In genomic region chr2:98474979-98475632, GRCh38 we compare ENCODE assay signal across 13 cellular contexts. TPM values are rescaled to one million over a fixed set of nuclear protein-coding genes. Genes with fewer than 3 reads are reported as not detected.
DNase-seq lines count a peak whose midpoint lies in the region; ATAC-seq, FAIRE-seq and TF ChIP-seq lines count a peak whose summit lies in the region.
"Had no signal": no experiment of that assay in that cellular context is flagged by ENCODE, and none has a peak within 500 bp of the region (broad histone marks: within the 10 kb centered on the region; RNA-seq: fewer than 3 reads in every experiment).

No MANE protein-coding gene starts in this region.

- FAIRE-seq in kidney (lab: Jason Lieb, UNC), result no peak

- no peaks in the 10 kb centered on the region for H3K36me3 ChIP-seq in kidney (ENCODE audit: control insufficient read depth in 1 of 2, insufficient read depth in 2 of 2, low read length in 2 of 2)

- POLR2A ChIA-PET in CD4-positive, alpha-beta T cell (lab: Charles Lee), result interaction anchor here (3.8 kb wide), 1 partner anchor 11 kb away, joined by 32 read pairs; no protein-coding TSS in a partner anchor

- H3K9ac ChIP-seq in kidney (ENCODE audit: low read length in 2 of 2), result no peak overlapping the region
- H3K9ac ChIP-seq: BLaER1 treated with 17β-estradiol and CSF1 and Interleukin-3, amounts not matched to agents 10 nM and 100 nM had no signal

- H3K27ac ChIP-seq in CD4-positive, alpha-beta T cell (ENCODE audit: low read depth, low read length), result no peak overlapping the region
- no peak overlapping the region for H3K27ac ChIP-seq in kidney (ENCODE audit: low read depth in 2 of 2, low read length in 2 of 2)
- H3K27ac ChIP-seq: BLaER1 treated with 17β-estradiol and CSF1 and Interleukin-3, amounts not matched to agents 10 nM and 100 nM had no signal

- intact Hi-C loops in CD4-positive, alpha-beta T cell (cut with DNase I, micrococcal nuclease), result loop anchor here in 1 of 2 experiments (2.0 kb wide), 1 partner anchor 14 kb away; no protein-coding TSS in a partner anchor
- intact Hi-C loops in kidney (cut with DNase I), result no loop called here

- no peaks in the 10 kb centered on the region for H3K9me3 ChIP-seq in CD4-positive, alpha-beta T cell (ENCODE audit: control insufficient read depth, low read length)
- H3K9me3 ChIP-seq in kidney (ENCODE audit: control insufficient read depth in 1 of 2, low read length in 2 of 2), result no peaks in the 10 kb centered on the region

- peak overlapping the region; percentile 47 for H3K4me3 Mint-ChIP-seq in CD4-positive, alpha-beta T cell
- H3K4me3 Mint-ChIP-seq in activated naive CD8-positive, alpha-beta T cell treated with anti-CD3 and anti-CD28 coated beads, Interleukin-2, amount 50 U/mL, for 24 hours, result no peak overlapping the region
- H3K4me3 Mint-ChIP-seq: activated B cell treated with CpG ODN at 0.5 μM for 24 hours had no signal

- no peak for ATAC-seq in CD4-positive, alpha-beta T cell (ENCODE audit: poor library complexity)
- ATAC-seq in activated naive CD8-positive, alpha-beta T cell treated with anti-CD3 and anti-CD28 coated beads, Interleukin-2, amount 50 U/mL, for 24 hours, result no peak
- ATAC-seq in GM21515 (IDR thresholded peaks at IDR 0.05; ENCODE audit: unreplicated experiment), result no peak
- no peak for ATAC-seq in GM21737 (IDR thresholded peaks at IDR 0.05; ENCODE audit: unreplicated experiment)
- ATAC-seq in GM18867 (IDR thresholded peaks at IDR 0.05; ENCODE audit: unreplicated experiment), result no peak

- H3K4me1 ChIP-seq in kidney (ENCODE audit: control insufficient read depth in 1 of 2, insufficient read depth in 1 of 2, low read depth in 1 of 2, low read length in 2 of 2), result peaks cover 17 to 20% of the 10 kb centered on the region in 2 donors

- no peaks in the 10 kb centered on the region for H3K27me3 ChIP-seq in CD4-positive, alpha-beta T cell (ENCODE audit: control insufficient read depth, insufficient read depth, low read length)
- H3K27me3 ChIP-seq: BLaER1 treated with 17β-estradiol and CSF1 and Interleukin-3, amounts not matched to agents 10 nM and 100 nM had no signal

- H3K9me3 Mint-ChIP-seq in CD4-positive, alpha-beta T cell, result no peaks in the 10 kb centered on the region
- no peaks in the 10 kb centered on the region for H3K9me3 Mint-ChIP-seq in activated naive CD8-positive, alpha-beta T cell treated with anti-CD3 and anti-CD28 coated beads, Interleukin-2, amount 50 U/mL, for 24 hours
- H3K9me3 Mint-ChIP-seq: activated B cell treated with CpG ODN at 0.5 μM for 24 hours had no signal

- H3K36me3 Mint-ChIP-seq in CD4-positive, alpha-beta T cell (ENCODE audit: low read depth), result peaks cover 20% of the 10 kb centered on the region
- H3K36me3 Mint-ChIP-seq in activated naive CD8-positive, alpha-beta T cell treated with anti-CD3 and anti-CD28 coated beads, Interleukin-2, amount 50 U/mL, for 24 hours (ENCODE audit: low read depth), result peaks cover 5% of the 10 kb centered on the region

- H3K27ac Mint-ChIP-seq in CD4-positive, alpha-beta T cell, result peak overlapping the region; percentile 72
- peak overlapping the region; percentile 23 for H3K27ac Mint-ChIP-seq in activated naive CD8-positive, alpha-beta T cell treated with anti-CD3 and anti-CD28 coated beads, Interleukin-2, amount 50 U/mL, for 24 hours
- H3K27ac Mint-ChIP-seq: activated B cell treated with CpG ODN at 0.5 μM for 24 hours had no signal

- peaks cover 98% of the 10 kb centered on the region for H3K4me1 Mint-ChIP-seq in CD4-positive, alpha-beta T cell (ENCODE audit: low read depth)
- H3K4me1 Mint-ChIP-seq in activated naive CD8-positive, alpha-beta T cell treated with anti-CD3 and anti-CD28 coated beads, Interleukin-2, amount 50 U/mL, for 24 hours, result peaks cover 98% of the 10 kb centered on the region

- H3K27me3 Mint-ChIP-seq in CD4-positive, alpha-beta T cell, result no peaks in the 10 kb centered on the region
- no peaks in the 10 kb centered on the region for H3K27me3 Mint-ChIP-seq in activated naive CD8-positive, alpha-beta T cell treated with anti-CD3 and anti-CD28 coated beads, Interleukin-2, amount 50 U/mL, for 24 hours
- H3K27me3 Mint-ChIP-seq: activated B cell treated with CpG ODN at 0.5 μM for 24 hours had no signal

- H3K4me3 ChIP-seq in kidney (ENCODE audit: low read length in 2 of 2), result no peak overlapping the region
- H3K4me3 ChIP-seq: BLaER1 treated with 17β-estradiol and CSF1 and Interleukin-3, amounts not matched to agents 10 nM and 100 nM had no signal

- peak in 1 of 10 experiments; percentile 16 for DNase-seq in CD4-positive, alpha-beta T cell
- DNase-seq in DMS79 treated with DMSO at 0.1 percent for 48 hours (lab: John Stamatoyannopoulos, UW) (peak; percentile 91), NCI-H510A (lab: John Stamatoyannopoulos, UW) (peak; percentile 50), kidney (no peak)
- DNase-seq in activated naive CD8-positive, alpha-beta T cell treated with anti-CD3 and anti-CD28 coated beads, Interleukin-2, amount 50 U/mL, for 24 hours, result no peak
- DNase-seq: activated B cell treated with CpG ODN at 0.5 μM for 24 hours; activated effector memory CD4-positive, alpha-beta T cell treated with anti-CD3 and anti-CD28 coated beads, Interleukin-2, amount 50 U/mL, for 16 hours; caudate nucleus; NCI-H774 had no signal

- CTCF ChIA-PET in CD4-positive, alpha-beta T cell (lab: Charles Lee), result interaction anchor here (0.6 to 1.5 kb wide), 2 partner anchors 13 kb away, joined by 3 to 5 read pairs; no protein-coding TSS in a partner anchor

- TF ChIP-seq CTCF in CD4-positive, alpha-beta T cell (IDR thresholded peaks at IDR 0.05), result no peak
- TF ChIP-seq CTCF in kidney (IDR thresholded peaks at IDR 0.05; ENCODE audit: borderline replicate concordance, extremely low read depth, insufficient read depth), result no peak

RNA-seq across cellular contexts. Expression of gene INPP4A, which starts 30.4 kb away (rescaled TPM):
- total RNA-seq in CD4-positive, alpha-beta T cell, result 10 to 100 TPM; 86.4 to 89.2 TPM
- 27.9 TPM for total RNA-seq in kidney
- 4.1 TPM for polyA plus RNA-seq in kidney (ENCODE audit: insufficient read depth, low read depth, low replicate concordance)

Comparison
In these comparisons a context has a peak if more than half of its experiments do, and no peak if none do; other contexts are left out.
1. DNase-seq: peak in DMS79 treated with DMSO at 0.1 percent for 48 hours (single experiment) and NCI-H510A (single experiment); none in activated naive CD8-positive, alpha-beta T cell treated with anti-CD3 and anti-CD28 coated beads, Interleukin-2, amount 50 U/mL, for 24 hours (single experiment) and kidney (single experiment).